In genomic region chr17:75587718-75588545, GRCh38 we compare ENCODE assay signal across 8 cellular contexts. TPM values are rescaled to one million over a fixed set of nuclear protein-coding genes. Genes with fewer than 3 reads are reported as not detected.
DNase-seq lines count a peak whose midpoint lies in the region; ATAC-seq and TF ChIP-seq lines count a peak whose summit lies in the region.

Gene MYO15B (plus strand): TSS chr17:75587800. CDS start chr17:75588058, 258 bp downstream.

- H3K36me3 ChIP-seq in SJCRH30 (no peaks in the 10 kb centered on the region), heart right ventricle (peaks cover 0 to 18% (median 0%) of the 10 kb centered on the region in 9 donors), upper lobe of right lung (no peaks in the 10 kb centered on the region)

- 5% methylated on average over 76 of the region's 76 CpGs for WGBS in heart right ventricle, 2 donors

- DNase-seq in DMS 273 (lab: John Stamatoyannopoulos, UW; ENCODE audit: unreplicated experiment), result peak; percentile 72
- DNase-seq in DMS 273 treated with DMSO at 0.1 percent for 48 hours (lab: John Stamatoyannopoulos, UW), result no peak
- DNase-seq in SJCRH30, result no peak
- DNase-seq in activated naive CD4-positive, alpha-beta T cell treated with anti-CD3 and anti-CD28 coated beads, Interleukin-2, amount 10 ng/mL, durations not matched to agents 7 days and 5 days, result peak; percentile 61
- DNase-seq in heart right ventricle, result peak; percentile 70 to 76
- peak in 7 of 10 donors; percentile 26 to 84 (median 55) for DNase-seq in posterior cingulate gyrus
- peak; percentile 88 for DNase-seq in upper lobe of right lung

- peak within 1 kb of the TSS; percentile 38 for H3K4me3 Mint-ChIP-seq in activated naive CD4-positive, alpha-beta T cell treated with anti-CD3 and anti-CD28 coated beads, Interleukin-2, amount 10 ng/mL, durations not matched to agents 7 days and 5 days

- no peaks in the 10 kb centered on the region for H3K36me3 Mint-ChIP-seq in activated naive CD4-positive, alpha-beta T cell treated with anti-CD3 and anti-CD28 coated beads, Interleukin-2, amount 10 ng/mL, durations not matched to agents 7 days and 5 days

- H3K9me3 ChIP-seq in SJCRH30 (replicated peaks) (no peaks in the 10 kb centered on the region), heart right ventricle (no peaks in the 10 kb centered on the region), upper lobe of right lung (no peaks in the 10 kb centered on the region)

- H3K9me3 Mint-ChIP-seq in activated naive CD4-positive, alpha-beta T cell treated with anti-CD3 and anti-CD28 coated beads, Interleukin-2, amount 10 ng/mL, durations not matched to agents 7 days and 5 days, result no peaks in the 10 kb centered on the region

- H3K4me3 ChIP-seq in SJCRH30, result peak within 1 kb of the TSS; percentile 59
- peak within 1 kb of the TSS; percentile 43 to 89 (median 74) for H3K4me3 ChIP-seq in heart right ventricle
- H3K4me3 ChIP-seq in upper lobe of right lung, result peak within 1 kb of the TSS; percentile 74

- TF ChIP-seq CTCF in heart right ventricle (IDR thresholded peaks at IDR 0.05) (peak in 8 of 9 donors; percentile 15 to 53 (median 40)), upper lobe of right lung (IDR thresholded peaks at IDR 0.05) (peak; percentile 59)

- no peaks in the 10 kb centered on the region for H3K4me1 ChIP-seq in SJCRH30
- H3K4me1 ChIP-seq in heart right ventricle, result peaks cover 9 to 31% (median 21%) of the 10 kb centered on the region in 9 donors
- peaks cover 15% of the 10 kb centered on the region for H3K4me1 ChIP-seq in upper lobe of right lung

- H3K27ac ChIP-seq in SJCRH30, result no peak within 1 kb of the TSS
- H3K27ac ChIP-seq in heart right ventricle, result peak within 1 kb of the TSS; percentile 92 to 99 (median 96)
- peak within 1 kb of the TSS; percentile 96 for H3K27ac ChIP-seq in upper lobe of right lung

- peaks cover 70% of the 10 kb centered on the region for H3K27me3 Mint-ChIP-seq in activated naive CD4-positive, alpha-beta T cell treated with anti-CD3 and anti-CD28 coated beads, Interleukin-2, amount 10 ng/mL, durations not matched to agents 7 days and 5 days

- CTCF ChIA-PET in activated naive CD4-positive, alpha-beta T cell treated with anti-CD3 and anti-CD28 coated beads, Interleukin-2, amount 10 ng/mL, durations not matched to agents 7 days and 5 days (lab: Charles Lee), result interaction anchor here (0.8 to 1.3 kb wide), 6 partner anchors 46 to 160 kb away, joined by 3 to 4 read pairs (median 3); partner anchors contain the start of genes SMIM5, TMEM94 and TSEN54

- H3K27ac Mint-ChIP-seq in activated naive CD4-positive, alpha-beta T cell treated with anti-CD3 and anti-CD28 coated beads, Interleukin-2, amount 10 ng/mL, durations not matched to agents 7 days and 5 days, result no peak within 1 kb of the TSS

- peak; percentile 37 to 63 (median 50) for ATAC-seq in heart right ventricle
- ATAC-seq in upper lobe of right lung, result peak; percentile 57
- ATAC-seq in HG03439 (IDR thresholded peaks at IDR 0.05; ENCODE audit: unreplicated experiment), result no peak

- peaks cover 18% of the 10 kb centered on the region for H3K4me1 Mint-ChIP-seq in activated naive CD4-positive, alpha-beta T cell treated with anti-CD3 and anti-CD28 coated beads, Interleukin-2, amount 10 ng/mL, durations not matched to agents 7 days and 5 days

- intact Hi-C loops in heart right ventricle (cut with DNase I), result loop anchor here in 8 of 10 donors (2.0 to 10.0 kb wide), 5 partner anchors 63 to 163 kb away; partner anchors contain the start of genes CASKIN2 (in 5 of the 8), TSEN54 (in 5 of the 8) and LLGL2 (in 1 of the 8)
- intact Hi-C loops in posterior cingulate gyrus (cut with DNase I), result loop anchor here (5.0 kb wide), 1 partner anchor 161 kb away; no protein-coding TSS in a partner anchor
- intact Hi-C loops in upper lobe of right lung (cut with DNase I), result loop anchor here (10.0 kb wide), 1 partner anchor 63 kb away; the partner anchor contains the start of gene LLGL2

- H3K27me3 ChIP-seq in SJCRH30 (peaks cover 11% of the 10 kb centered on the region; the same call in 1 of the 2 replicates), heart right ventricle (peaks cover 0 to 8% (median 0%) of the 10 kb centered on the region in 7 donors), upper lobe of right lung (no peaks in the 10 kb centered on the region)

RNA-seq across cellular contexts. Expression of gene MYO15B, which starts in this region (rescaled TPM):
- total RNA-seq in SJCRH30 (2014; rRNA removed; shearing (Covaris generic)), result 0.02 TPM in 1 of 2 replicates, not detected in the other
- total RNA-seq in heart right ventricle, result 10 to 100 TPM; 27.9 to 62.2 (median 45.8) TPM
- polyA plus RNA-seq in heart right ventricle, result 100 to 1,000 TPM in 1 of 2 donors, 10 to 100 TPM in 1; 30.8 to 205 TPM
- 193 TPM for total RNA-seq in upper lobe of right lung

Comparison
In these comparisons a context has a peak if more than half of its experiments do, and no peak if none do; other contexts are left out.
1. RNA of gene MYO15B (total RNA-seq): 193 TPM in upper lobe of right lung (single experiment) and 27.9 to 62.2 TPM in heart right ventricle; 0.02 TPM in SJCRH30; every median in the first group is over 10 times any median in the second.
2. DNase-seq: peak in DMS 273 (single experiment), activated naive CD4-positive, alpha-beta T cell treated with anti-CD3 and anti-CD28 coated beads, Interleukin-2, amount 10 ng/mL, durations not matched to agents 7 days and 5 days (single experiment), heart right ventricle (2 of 2), posterior cingulate gyrus (7 of 10) and upper lobe of right lung (single experiment); none in DMS 273 treated with DMSO at 0.1 percent for 48 hours (single experiment) and SJCRH30 (0 of 2).
3. Peak in every context shown above with its lines, with median percentiles within 50 percentile points of each other: H3K4me3 ChIP-seq.